ENCODE assay signal across 1 cellular context in the genomic region with DNA sequence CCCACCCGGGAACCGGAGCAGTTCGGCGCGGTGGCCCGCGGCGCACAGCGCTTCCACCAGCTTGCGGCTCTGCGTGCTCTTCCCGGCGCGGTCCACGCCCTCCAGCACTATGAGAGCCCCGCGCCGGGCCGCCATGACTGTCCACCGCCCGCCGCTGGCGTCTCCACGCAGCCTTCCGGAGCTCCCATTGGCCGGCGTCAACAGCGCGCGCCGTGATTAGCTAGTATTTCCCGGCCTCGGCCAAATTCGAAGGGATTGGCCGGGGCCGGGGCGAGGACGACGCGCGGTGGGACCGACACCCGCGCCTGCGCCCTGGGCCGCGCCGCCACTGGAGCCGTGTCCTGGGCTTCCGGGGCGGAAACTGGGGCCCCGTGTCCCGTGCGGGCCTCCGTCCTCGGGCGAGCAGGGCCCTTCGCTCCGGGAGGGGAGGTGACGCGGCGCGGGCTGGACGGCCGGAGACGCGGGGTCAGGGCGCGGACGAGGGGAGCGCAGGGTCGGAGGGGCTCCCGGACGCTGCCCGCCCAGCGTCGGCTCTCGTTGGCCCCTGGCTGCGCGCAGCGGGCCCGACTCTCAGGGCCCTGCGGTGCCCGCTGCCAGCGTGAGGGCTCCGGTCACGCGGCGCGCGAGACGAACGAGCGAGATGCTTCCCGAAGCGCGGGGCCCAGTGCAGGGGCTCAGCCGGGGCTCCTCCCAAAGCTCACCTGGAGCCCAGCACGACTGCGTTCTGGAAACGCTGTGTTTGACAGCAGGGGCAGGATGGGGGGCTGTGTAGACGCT.
A peak's percentile ranks its signal among the peaks of the same experiment; 100 is the strongest.
TF ChIP-seq lines count a peak whose summit lies in the region.

A gene with protein sequence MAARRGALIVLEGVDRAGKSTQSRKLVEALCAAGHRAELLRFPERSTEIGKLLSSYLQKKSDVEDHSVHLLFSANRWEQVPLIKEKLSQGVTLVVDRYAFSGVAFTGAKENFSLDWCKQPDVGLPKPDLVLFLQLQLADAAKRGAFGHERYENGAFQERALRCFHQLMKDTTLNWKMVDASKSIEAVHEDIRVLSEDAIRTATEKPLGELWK (minus strand): TSS at position 167 of the 777 bp plus-strand sequence. CDS start 32 bp downstream, at position 135.

TF ChIP-seq in K562, 482 proteins besides CTCF, POLR2A, EP300 and RAD21 (continued from another document and continues in another):
- TF ChIP-seq, protein P1, sequence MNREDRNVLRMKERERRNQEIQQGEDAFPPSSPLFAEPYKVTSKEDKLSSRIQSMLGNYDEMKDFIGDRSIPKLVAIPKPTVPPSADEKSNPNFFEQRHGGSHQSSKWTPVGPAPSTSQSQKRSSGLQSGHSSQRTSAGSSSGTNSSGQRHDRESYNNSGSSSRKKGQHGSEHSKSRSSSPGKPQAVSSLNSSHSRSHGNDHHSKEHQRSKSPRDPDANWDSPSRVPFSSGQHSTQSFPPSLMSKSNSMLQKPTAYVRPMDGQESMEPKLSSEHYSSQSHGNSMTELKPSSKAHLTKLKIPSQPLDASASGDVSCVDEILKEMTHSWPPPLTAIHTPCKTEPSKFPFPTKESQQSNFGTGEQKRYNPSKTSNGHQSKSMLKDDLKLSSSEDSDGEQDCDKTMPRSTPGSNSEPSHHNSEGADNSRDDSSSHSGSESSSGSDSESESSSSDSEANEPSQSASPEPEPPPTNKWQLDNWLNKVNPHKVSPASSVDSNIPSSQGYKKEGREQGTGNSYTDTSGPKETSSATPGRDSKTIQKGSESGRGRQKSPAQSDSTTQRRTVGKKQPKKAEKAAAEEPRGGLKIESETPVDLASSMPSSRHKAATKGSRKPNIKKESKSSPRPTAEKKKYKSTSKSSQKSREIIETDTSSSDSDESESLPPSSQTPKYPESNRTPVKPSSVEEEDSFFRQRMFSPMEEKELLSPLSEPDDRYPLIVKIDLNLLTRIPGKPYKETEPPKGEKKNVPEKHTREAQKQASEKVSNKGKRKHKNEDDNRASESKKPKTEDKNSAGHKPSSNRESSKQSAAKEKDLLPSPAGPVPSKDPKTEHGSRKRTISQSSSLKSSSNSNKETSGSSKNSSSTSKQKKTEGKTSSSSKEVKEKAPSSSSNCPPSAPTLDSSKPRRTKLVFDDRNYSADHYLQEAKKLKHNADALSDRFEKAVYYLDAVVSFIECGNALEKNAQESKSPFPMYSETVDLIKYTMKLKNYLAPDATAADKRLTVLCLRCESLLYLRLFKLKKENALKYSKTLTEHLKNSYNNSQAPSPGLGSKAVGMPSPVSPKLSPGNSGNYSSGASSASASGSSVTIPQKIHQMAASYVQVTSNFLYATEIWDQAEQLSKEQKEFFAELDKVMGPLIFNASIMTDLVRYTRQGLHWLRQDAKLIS (CRISPR knock-in tag; IDR thresholded peaks at IDR 0.05): peak; percentile 72
- TF ChIP-seq, protein P2, sequence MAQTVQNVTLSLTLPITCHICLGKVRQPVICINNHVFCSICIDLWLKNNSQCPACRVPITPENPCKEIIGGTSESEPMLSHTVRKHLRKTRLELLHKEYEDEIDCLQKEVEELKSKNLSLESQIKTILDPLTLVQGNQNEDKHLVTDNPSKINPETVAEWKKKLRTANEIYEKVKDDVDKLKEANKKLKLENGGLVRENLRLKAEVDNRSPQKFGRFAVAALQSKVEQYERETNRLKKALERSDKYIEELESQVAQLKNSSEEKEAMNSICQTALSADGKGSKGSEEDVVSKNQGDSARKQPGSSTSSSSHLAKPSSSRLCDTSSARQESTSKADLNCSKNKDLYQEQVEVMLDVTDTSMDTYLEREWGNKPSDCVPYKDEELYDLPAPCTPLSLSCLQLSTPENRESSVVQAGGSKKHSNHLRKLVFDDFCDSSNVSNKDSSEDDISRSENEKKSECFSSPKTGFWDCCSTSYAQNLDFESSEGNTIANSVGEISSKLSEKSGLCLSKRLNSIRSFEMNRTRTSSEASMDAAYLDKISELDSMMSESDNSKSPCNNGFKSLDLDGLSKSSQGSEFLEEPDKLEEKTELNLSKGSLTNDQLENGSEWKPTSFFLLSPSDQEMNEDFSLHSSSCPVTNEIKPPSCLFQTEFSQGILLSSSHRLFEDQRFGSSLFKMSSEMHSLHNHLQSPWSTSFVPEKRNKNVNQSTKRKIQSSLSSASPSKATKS (CRISPR knock-in tag; IDR thresholded peaks at IDR 0.05): no peak
- TF ChIP-seq ZNF324 (CRISPR knock-in tag; IDR thresholded peaks at IDR 0.05): no peak
- TF ChIP-seq, protein P3, sequence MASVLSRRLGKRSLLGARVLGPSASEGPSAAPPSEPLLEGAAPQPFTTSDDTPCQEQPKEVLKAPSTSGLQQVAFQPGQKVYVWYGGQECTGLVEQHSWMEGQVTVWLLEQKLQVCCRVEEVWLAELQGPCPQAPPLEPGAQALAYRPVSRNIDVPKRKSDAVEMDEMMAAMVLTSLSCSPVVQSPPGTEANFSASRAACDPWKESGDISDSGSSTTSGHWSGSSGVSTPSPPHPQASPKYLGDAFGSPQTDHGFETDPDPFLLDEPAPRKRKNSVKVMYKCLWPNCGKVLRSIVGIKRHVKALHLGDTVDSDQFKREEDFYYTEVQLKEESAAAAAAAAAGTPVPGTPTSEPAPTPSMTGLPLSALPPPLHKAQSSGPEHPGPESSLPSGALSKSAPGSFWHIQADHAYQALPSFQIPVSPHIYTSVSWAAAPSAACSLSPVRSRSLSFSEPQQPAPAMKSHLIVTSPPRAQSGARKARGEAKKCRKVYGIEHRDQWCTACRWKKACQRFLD (CRISPR knock-in tag; IDR thresholded peaks at IDR 0.05): 0 out of 2 replicates have a peak, but pooled peaks have one; percentile 53
- TF ChIP-seq ESRRA (IDR thresholded peaks at IDR 0.05; ENCODE audit: borderline replicate concordance, low read depth): no peak; the same call in 1 of the 2 replicates
- no peak for TF ChIP-seq ZNF384 (IDR thresholded peaks at IDR 0.05; ENCODE audit: low read depth, low read length)
- peak; percentile 48; the same call in 1 of the 2 replicates for TF ChIP-seq ZBTB7A (IDR thresholded peaks at IDR 0.05; ENCODE audit: borderline replicate concordance, control insufficient read depth, low read depth, low read length)
- no peak for TF ChIP-seq ZNF778 (CRISPR knock-in tag; IDR thresholded peaks at IDR 0.05)
- TF ChIP-seq, protein P4, sequence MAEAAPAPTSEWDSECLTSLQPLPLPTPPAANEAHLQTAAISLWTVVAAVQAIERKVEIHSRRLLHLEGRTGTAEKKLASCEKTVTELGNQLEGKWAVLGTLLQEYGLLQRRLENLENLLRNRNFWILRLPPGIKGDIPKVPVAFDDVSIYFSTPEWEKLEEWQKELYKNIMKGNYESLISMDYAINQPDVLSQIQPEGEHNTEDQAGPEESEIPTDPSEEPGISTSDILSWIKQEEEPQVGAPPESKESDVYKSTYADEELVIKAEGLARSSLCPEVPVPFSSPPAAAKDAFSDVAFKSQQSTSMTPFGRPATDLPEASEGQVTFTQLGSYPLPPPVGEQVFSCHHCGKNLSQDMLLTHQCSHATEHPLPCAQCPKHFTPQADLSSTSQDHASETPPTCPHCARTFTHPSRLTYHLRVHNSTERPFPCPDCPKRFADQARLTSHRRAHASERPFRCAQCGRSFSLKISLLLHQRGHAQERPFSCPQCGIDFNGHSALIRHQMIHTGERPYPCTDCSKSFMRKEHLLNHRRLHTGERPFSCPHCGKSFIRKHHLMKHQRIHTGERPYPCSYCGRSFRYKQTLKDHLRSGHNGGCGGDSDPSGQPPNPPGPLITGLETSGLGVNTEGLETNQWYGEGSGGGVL (CRISPR knock-in tag; IDR thresholded peaks at IDR 0.05): no peak
- TF ChIP-seq MXI1 (IDR thresholded peaks at IDR 0.05; ENCODE audit: low read depth, low read length): no peak
- TF ChIP-seq TGIF2 (CRISPR knock-in tag; IDR thresholded peaks at IDR 0.05): peak; percentile 90
- TF ChIP-seq, protein P5, sequence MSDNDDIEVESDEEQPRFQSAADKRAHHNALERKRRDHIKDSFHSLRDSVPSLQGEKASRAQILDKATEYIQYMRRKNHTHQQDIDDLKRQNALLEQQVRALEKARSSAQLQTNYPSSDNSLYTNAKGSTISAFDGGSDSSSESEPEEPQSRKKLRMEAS (CRISPR knock-in tag; IDR thresholded peaks at IDR 0.05): peak; percentile 69
- TF ChIP-seq, protein P6, sequence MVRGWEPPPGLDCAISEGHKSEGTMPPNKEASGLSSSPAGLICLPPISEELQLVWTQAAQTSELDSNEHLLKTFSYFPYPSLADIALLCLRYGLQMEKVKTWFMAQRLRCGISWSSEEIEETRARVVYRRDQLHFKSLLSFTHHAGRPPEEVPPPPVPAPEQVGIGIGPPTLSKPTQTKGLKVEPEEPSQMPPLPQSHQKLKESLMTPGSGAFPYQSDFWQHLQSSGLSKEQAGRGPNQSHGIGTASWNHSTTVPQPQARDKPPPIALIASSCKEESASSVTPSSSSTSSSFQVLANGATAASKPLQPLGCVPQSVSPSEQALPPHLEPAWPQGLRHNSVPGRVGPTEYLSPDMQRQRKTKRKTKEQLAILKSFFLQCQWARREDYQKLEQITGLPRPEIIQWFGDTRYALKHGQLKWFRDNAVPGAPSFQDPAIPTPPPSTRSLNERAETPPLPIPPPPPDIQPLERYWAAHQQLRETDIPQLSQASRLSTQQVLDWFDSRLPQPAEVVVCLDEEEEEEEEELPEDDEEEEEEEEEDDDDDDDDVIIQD (CRISPR knock-in tag; IDR thresholded peaks at IDR 0.05): no peak
- no peak for TF ChIP-seq LARP7 (IDR thresholded peaks at IDR 0.05)
- TF ChIP-seq, protein P7, sequence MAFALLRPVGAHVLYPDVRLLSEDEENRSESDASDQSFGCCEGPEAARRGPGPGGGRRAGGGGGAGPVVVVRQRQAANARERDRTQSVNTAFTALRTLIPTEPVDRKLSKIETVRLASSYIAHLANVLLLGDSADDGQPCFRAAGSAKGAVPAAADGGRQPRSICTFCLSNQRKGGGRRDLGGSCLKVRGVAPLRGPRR (CRISPR knock-in tag; IDR thresholded peaks at IDR 0.05): no peak
- TF ChIP-seq ATF1 (CRISPR knock-in tag; IDR thresholded peaks at IDR 0.05): peak; percentile 69; the same call in 1 of the 2 replicates
- TF ChIP-seq ATF1 (tag; IDR thresholded peaks at IDR 0.05): peak; percentile 95
- TF ChIP-seq, protein P8, sequence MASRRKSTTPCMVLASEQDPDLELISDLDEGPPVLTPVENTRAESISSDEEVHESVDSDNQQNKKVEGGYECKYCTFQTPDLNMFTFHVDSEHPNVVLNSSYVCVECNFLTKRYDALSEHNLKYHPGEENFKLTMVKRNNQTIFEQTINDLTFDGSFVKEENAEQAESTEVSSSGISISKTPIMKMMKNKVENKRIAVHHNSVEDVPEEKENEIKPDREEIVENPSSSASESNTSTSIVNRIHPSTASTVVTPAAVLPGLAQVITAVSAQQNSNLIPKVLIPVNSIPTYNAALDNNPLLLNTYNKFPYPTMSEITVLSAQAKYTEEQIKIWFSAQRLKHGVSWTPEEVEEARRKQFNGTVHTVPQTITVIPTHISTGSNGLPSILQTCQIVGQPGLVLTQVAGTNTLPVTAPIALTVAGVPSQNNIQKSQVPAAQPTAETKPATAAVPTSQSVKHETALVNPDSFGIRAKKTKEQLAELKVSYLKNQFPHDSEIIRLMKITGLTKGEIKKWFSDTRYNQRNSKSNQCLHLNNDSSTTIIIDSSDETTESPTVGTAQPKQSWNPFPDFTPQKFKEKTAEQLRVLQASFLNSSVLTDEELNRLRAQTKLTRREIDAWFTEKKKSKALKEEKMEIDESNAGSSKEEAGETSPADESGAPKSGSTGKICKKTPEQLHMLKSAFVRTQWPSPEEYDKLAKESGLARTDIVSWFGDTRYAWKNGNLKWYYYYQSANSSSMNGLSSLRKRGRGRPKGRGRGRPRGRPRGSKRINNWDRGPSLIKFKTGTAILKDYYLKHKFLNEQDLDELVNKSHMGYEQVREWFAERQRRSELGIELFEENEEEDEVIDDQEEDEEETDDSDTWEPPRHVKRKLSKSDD (conservative IDR thresholded peaks at IDR 0.05; ENCODE audit: low read length): no peak
- peak; percentile 68; the same call in 1 of the 2 replicates for TF ChIP-seq CTBP1 (IDR thresholded peaks at IDR 0.05; ENCODE audit: borderline replicate concordance)
- no peak for TF ChIP-seq MTF1 (CRISPR knock-in tag; IDR thresholded peaks at IDR 0.05; ENCODE audit: borderline replicate concordance)
- TF ChIP-seq, protein P9, sequence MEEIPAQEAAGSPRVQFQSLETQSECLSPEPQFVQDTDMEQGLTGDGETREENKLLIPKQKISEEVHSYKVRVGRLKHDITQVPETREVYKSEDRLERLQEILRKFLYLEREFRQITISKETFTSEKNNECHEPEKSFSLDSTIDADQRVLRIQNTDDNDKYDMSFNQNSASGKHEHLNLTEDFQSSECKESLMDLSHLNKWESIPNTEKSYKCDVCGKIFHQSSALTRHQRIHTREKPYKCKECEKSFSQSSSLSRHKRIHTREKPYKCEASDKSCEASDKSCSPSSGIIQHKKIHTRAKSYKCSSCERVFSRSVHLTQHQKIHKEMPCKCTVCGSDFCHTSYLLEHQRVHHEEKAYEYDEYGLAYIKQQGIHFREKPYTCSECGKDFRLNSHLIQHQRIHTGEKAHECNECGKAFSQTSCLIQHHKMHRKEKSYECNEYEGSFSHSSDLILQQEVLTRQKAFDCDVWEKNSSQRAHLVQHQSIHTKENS (CRISPR knock-in tag; IDR thresholded peaks at IDR 0.05): no peak
- TF ChIP-seq, protein P10, sequence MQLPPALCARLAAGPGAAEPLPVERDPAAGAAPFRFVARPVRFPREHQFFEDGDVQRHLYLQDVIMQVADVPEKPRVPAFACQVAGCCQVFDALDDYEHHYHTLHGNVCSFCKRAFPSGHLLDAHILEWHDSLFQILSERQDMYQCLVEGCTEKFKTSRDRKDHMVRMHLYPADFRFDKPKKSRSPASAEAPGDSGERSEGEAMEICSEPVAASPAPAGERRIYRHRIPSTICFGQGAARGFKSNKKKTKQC (CRISPR knock-in tag; IDR thresholded peaks at IDR 0.05): peak; percentile 56; the same call in 1 of the 2 replicates
- TF ChIP-seq SLC30A9 (CRISPR knock-in tag; IDR thresholded peaks at IDR 0.05): no peak
- no peak for TF ChIP-seq SAFB2 (IDR thresholded peaks at IDR 0.05; ENCODE audit: borderline replicate concordance, low read depth, low read length, severe bottlenecking)
- peak; percentile 90; the same call in 1 of the 2 replicates for TF ChIP-seq PHF8 (IDR thresholded peaks at IDR 0.05; ENCODE audit: borderline replicate concordance, low read length)
- TF ChIP-seq PPARD (CRISPR knock-in tag; IDR thresholded peaks at IDR 0.05): no peak
- TF ChIP-seq BHLHE40 (IDR thresholded peaks at IDR 0.05; ENCODE audit: low read length): peak; percentile 72
- TF ChIP-seq, protein P11, sequence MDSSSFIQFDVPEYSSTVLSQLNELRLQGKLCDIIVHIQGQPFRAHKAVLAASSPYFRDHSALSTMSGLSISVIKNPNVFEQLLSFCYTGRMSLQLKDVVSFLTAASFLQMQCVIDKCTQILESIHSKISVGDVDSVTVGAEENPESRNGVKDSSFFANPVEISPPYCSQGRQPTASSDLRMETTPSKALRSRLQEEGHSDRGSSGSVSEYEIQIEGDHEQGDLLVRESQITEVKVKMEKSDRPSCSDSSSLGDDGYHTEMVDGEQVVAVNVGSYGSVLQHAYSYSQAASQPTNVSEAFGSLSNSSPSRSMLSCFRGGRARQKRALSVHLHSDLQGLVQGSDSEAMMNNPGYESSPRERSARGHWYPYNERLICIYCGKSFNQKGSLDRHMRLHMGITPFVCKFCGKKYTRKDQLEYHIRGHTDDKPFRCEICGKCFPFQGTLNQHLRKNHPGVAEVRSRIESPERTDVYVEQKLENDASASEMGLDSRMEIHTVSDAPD (CRISPR knock-in tag; IDR thresholded peaks at IDR 0.05): no peak
- peak; percentile 49 for TF ChIP-seq NCOA6 (IDR thresholded peaks at IDR 0.05)
- TF ChIP-seq POLR3G (IDR thresholded peaks at IDR 0.05; ENCODE audit: extremely low read depth, insufficient read length, insufficient replicate concordance): no peak
- TF ChIP-seq, protein P12, sequence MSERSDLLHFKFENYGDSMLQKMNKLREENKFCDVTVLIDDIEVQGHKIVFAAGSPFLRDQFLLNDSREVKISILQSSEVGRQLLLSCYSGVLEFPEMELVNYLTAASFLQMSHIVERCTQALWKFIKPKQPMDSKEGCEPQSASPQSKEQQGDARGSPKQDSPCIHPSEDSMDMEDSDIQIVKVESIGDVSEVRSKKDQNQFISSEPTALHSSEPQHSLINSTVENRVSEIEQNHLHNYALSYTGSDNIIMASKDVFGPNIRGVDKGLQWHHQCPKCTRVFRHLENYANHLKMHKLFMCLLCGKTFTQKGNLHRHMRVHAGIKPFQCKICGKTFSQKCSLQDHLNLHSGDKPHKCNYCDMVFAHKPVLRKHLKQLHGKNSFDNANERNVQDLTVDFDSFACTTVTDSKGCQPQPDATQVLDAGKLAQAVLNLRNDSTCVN (CRISPR knock-in tag; IDR thresholded peaks at IDR 0.05): no peak
- TF ChIP-seq SMC3 (conservative IDR thresholded peaks at IDR 0.05; ENCODE audit: insufficient read depth, low read depth, low read length): no peak
